In genomic region chr1:152215604-152216003, GRCh38 we compare ENCODE assay signal across 13 cellular contexts. TPM values are rescaled to one million over a fixed set of nuclear protein-coding genes. Genes with fewer than 3 reads are reported as not detected.
"Had no signal": no experiment of that assay in that cellular context is flagged by ENCODE, and none has a peak within 500 bp of the region (broad histone marks: within the 10 kb centered on the region; RNA-seq: fewer than 3 reads in every experiment).

No MANE protein-coding gene starts in this region.

RNA-seq across cellular contexts. Expression of gene HRNR, which starts 8.4 kb away (rescaled TPM):
- total RNA-seq: activated CD4-positive, alpha-beta T cell treated with anti-CD3 and anti-CD28 coated beads, Interleukin-2, amount 10 ng/mL, durations not matched to agents 24 days and 14 days; activated CD8-positive, alpha-beta memory T cell treated with anti-CD3 and anti-CD28 coated beads for 36 hours; activated CD8-positive, alpha-beta T cell treated with anti-CD3 and anti-CD28 coated beads for 36 hours; activated naive CD8-positive, alpha-beta T cell treated with anti-CD3 and anti-CD28 coated beads, Interleukin-2, amount 10 ng/mL, durations not matched to agents 7 days and 5 days; activated T-helper 2 cell treated with anti-CD3 and anti-CD28 coated beads, Interferon-gamma antibody, Interleukin-2, Interleukin-4, amounts not matched to agents 10 μg/mL and 5 μg/mL and 100 μg/mL, durations not matched to agents 14 hours and 24 hours and 36 hours; IMR-90; K562; M059J; PC-3; Peyer's patch had no signal
- polyA plus RNA-seq: K562, SK-N-SH had no signal

RNA-seq across cellular contexts. Expression of gene RPTN, which starts 56.6 kb away (rescaled TPM):
- total RNA-seq: activated CD4-positive, alpha-beta T cell treated with anti-CD3 and anti-CD28 coated beads, Interleukin-2, amount 10 ng/mL, durations not matched to agents 24 days and 14 days; activated CD8-positive, alpha-beta memory T cell treated with anti-CD3 and anti-CD28 coated beads for 36 hours; activated CD8-positive, alpha-beta T cell treated with anti-CD3 and anti-CD28 coated beads for 36 hours; activated naive CD8-positive, alpha-beta T cell treated with anti-CD3 and anti-CD28 coated beads, Interleukin-2, amount 10 ng/mL, durations not matched to agents 7 days and 5 days; activated T-helper 2 cell treated with anti-CD3 and anti-CD28 coated beads, Interferon-gamma antibody, Interleukin-2, Interleukin-4, amounts not matched to agents 10 μg/mL and 5 μg/mL and 100 μg/mL, durations not matched to agents 14 hours and 24 hours and 36 hours; IMR-90; K562; M059J; PC-3; Peyer's patch; SJSA1 had no signal
- polyA plus RNA-seq: adipose tissue, IMR-90, K562, SK-N-SH had no signal
